Comparison of ENCODE assay signal across 14 cellular contexts in genomic region chr11:3969613-3970012, GRCh38.
DNase-seq lines count a peak whose midpoint lies in the region; ATAC-seq lines count a peak whose summit lies in the region.
"Had no signal": no experiment of that assay in that cellular context is flagged by ENCODE, and none has a peak within 500 bp of the region (broad histone marks: within the 10 kb centered on the region; RNA-seq: fewer than 3 reads in every experiment).

No MANE protein-coding gene starts in this region.

- H3K27me3 Mint-ChIP-seq in activated CD4-positive, alpha-beta T cell treated with anti-CD3 and anti-CD28 coated beads for 36 hours = no peaks in the 10 kb centered on the region
- H3K27me3 Mint-ChIP-seq in activated CD4-positive, alpha-beta memory T cell treated with anti-CD3 and anti-CD28 coated beads, Interleukin-2, amount 10 ng/mL, durations not matched to agents 7 days and 5 days = no peaks in the 10 kb centered on the region
- no peaks in the 10 kb centered on the region for H3K27me3 Mint-ChIP-seq in naive B cell
- H3K27me3 Mint-ChIP-seq: stimulated activated naive B cell treated with anti-CD40 and anti-IgM and Interleukin-4, amounts not matched to agents 10 μg/mL and 1 μg/mL and 100 μg/mL, for 72 hours had no signal

- H3K27ac Mint-ChIP-seq in activated CD4-positive, alpha-beta T cell treated with anti-CD3 and anti-CD28 coated beads for 36 hours = peak overlapping the region; percentile 92
- H3K27ac Mint-ChIP-seq in activated CD4-positive, alpha-beta memory T cell treated with anti-CD3 and anti-CD28 coated beads, Interleukin-2, amount 10 ng/mL, durations not matched to agents 7 days and 5 days = peak overlapping the region; percentile 49
- peak overlapping the region in 5 of 6 donors; percentile 32 to 97 (median 90) for H3K27ac Mint-ChIP-seq in naive B cell

- POLR2A ChIA-PET in activated CD4-positive, alpha-beta T cell treated with anti-CD3 and anti-CD28 coated beads for 36 hours (lab: Charles Lee) = interaction anchor here (0.6 to 1.5 kb wide), 7 partner anchors 10 to 338 kb away, joined by 3 to 10 read pairs (median 7); partner anchors contain the start of gene STIM1
- POLR2A ChIA-PET in activated CD4-positive, alpha-beta memory T cell treated with anti-CD3 and anti-CD28 coated beads, Interleukin-2, amount 10 ng/mL, durations not matched to agents 7 days and 5 days (lab: Charles Lee) = interaction anchor here (1.0 to 2.5 kb wide), 3 partner anchors 14 to 27 kb away, joined by 3 to 13 read pairs (median 6); no protein-coding TSS in a partner anchor

- peaks cover 77% of the 10 kb centered on the region for H3K4me1 Mint-ChIP-seq in activated CD4-positive, alpha-beta T cell treated with anti-CD3 and anti-CD28 coated beads for 36 hours
- H3K4me1 Mint-ChIP-seq in activated CD4-positive, alpha-beta memory T cell treated with anti-CD3 and anti-CD28 coated beads, Interleukin-2, amount 10 ng/mL, durations not matched to agents 7 days and 5 days = peaks cover 41% of the 10 kb centered on the region
- H3K4me1 Mint-ChIP-seq in naive B cell = peaks cover 29 to 50% (median 48%) of the 10 kb centered on the region in 3 donors

- peak overlapping the region; percentile 26 for H3K4me3 Mint-ChIP-seq in activated CD4-positive, alpha-beta T cell treated with anti-CD3 and anti-CD28 coated beads for 36 hours
- no peak overlapping the region for H3K4me3 Mint-ChIP-seq in activated CD4-positive, alpha-beta memory T cell treated with anti-CD3 and anti-CD28 coated beads, Interleukin-2, amount 10 ng/mL, durations not matched to agents 7 days and 5 days
- H3K4me3 Mint-ChIP-seq in naive B cell = no peak overlapping the region
- H3K4me3 Mint-ChIP-seq: stimulated activated naive B cell treated with anti-CD40 and anti-IgM and Interleukin-4, amounts not matched to agents 10 μg/mL and 1 μg/mL and 100 μg/mL, for 72 hours had no signal

- peaks cover 39% of the 10 kb centered on the region for H3K36me3 Mint-ChIP-seq in activated CD4-positive, alpha-beta T cell treated with anti-CD3 and anti-CD28 coated beads for 36 hours (ENCODE audit: low read depth)
- peaks cover 47% of the 10 kb centered on the region for H3K36me3 Mint-ChIP-seq in activated CD4-positive, alpha-beta memory T cell treated with anti-CD3 and anti-CD28 coated beads, Interleukin-2, amount 10 ng/mL, durations not matched to agents 7 days and 5 days (ENCODE audit: low read depth)
- peaks cover 29 to 31% of the 10 kb centered on the region in 2 donors for H3K36me3 Mint-ChIP-seq in naive B cell

- DNase-seq in activated CD4-positive, alpha-beta T cell treated with anti-CD3 and anti-CD28 coated beads for 36 hours = peak; percentile 59
- DNase-seq in activated CD4-positive, alpha-beta T cell treated with anti-CD3 and anti-CD28 coated beads, Interleukin-2, amount 50 U/mL, for 4 hours = no peak
- DNase-seq in activated CD4-positive, alpha-beta memory T cell treated with anti-CD3 and anti-CD28 coated beads, Interleukin-2, amount 10 ng/mL, durations not matched to agents 7 days and 5 days = peak; percentile 38
- no peak for DNase-seq in naive B cell
- DNase-seq: activated gamma-delta T cell treated with Interleukin-2 at 50 U/mL for 16 hours; foreskin fibroblast; lower lobe of right lung; NCI-H1930; right cardiac atrium; stimulated activated naive B cell treated with anti-CD40 and anti-IgM and Interleukin-4, amounts not matched to agents 10 μg/mL and 1 μg/mL and 100 μg/mL, for 72 hours had no signal

- peak; percentile 77 for ATAC-seq in activated CD4-positive, alpha-beta T cell treated with anti-CD3 and anti-CD28 coated beads for 36 hours
- ATAC-seq in GM19351 (IDR thresholded peaks at IDR 0.05; ENCODE audit: unreplicated experiment) (peak; percentile 54), naive B cell (ENCODE audit: low read depth in 2 of 2) (no peak), HG03457 (IDR thresholded peaks at IDR 0.05; ENCODE audit: unreplicated experiment) (no peak), GM18502 (IDR thresholded peaks at IDR 0.05; ENCODE audit: poor library complexity, unreplicated experiment) (no peak), GM21529 (IDR thresholded peaks at IDR 0.05; ENCODE audit: unreplicated experiment) (no peak)
- ATAC-seq: lower lobe of right lung; right cardiac atrium; stimulated activated naive B cell treated with anti-CD40 and anti-IgM and Interleukin-4, amounts not matched to agents 10 μg/mL and 1 μg/mL and 100 μg/mL, for 72 hours had no signal

- CTCF ChIA-PET in activated CD4-positive, alpha-beta T cell treated with anti-CD3 and anti-CD28 coated beads for 36 hours (lab: Charles Lee) = interaction anchor here (0.6 to 2.1 kb wide), 11 partner anchors 9 to 115 kb away, joined by 3 to 7 read pairs (median 4); partner anchors contain the start of gene STIM1
- CTCF ChIA-PET in activated CD4-positive, alpha-beta memory T cell treated with anti-CD3 and anti-CD28 coated beads, Interleukin-2, amount 10 ng/mL, durations not matched to agents 7 days and 5 days (lab: Charles Lee) = interaction anchor here (0.7 to 3.9 kb wide), 5 partner anchors 14 to 128 kb away, joined by 3 to 31 read pairs (median 3); partner anchors contain the start of gene STIM1

- intact Hi-C loops in activated CD4-positive, alpha-beta T cell treated with anti-CD3 and anti-CD28 coated beads for 36 hours (cut with DNase I, micrococcal nuclease) = loop anchor here (1.0 to 2.0 kb wide), 4 partner anchors 14 to 114 kb away; partner anchors contain the start of gene STIM1 (in 1 of the 2)

- no peaks in the 10 kb centered on the region for H3K9me3 Mint-ChIP-seq in activated CD4-positive, alpha-beta T cell treated with anti-CD3 and anti-CD28 coated beads for 36 hours (ENCODE audit: low read depth)
- H3K9me3 Mint-ChIP-seq in activated CD4-positive, alpha-beta memory T cell treated with anti-CD3 and anti-CD28 coated beads, Interleukin-2, amount 10 ng/mL, durations not matched to agents 7 days and 5 days = no peaks in the 10 kb centered on the region
- H3K9me3 Mint-ChIP-seq in naive B cell = no peaks in the 10 kb centered on the region
- H3K9me3 Mint-ChIP-seq: stimulated activated naive B cell treated with anti-CD40 and anti-IgM and Interleukin-4, amounts not matched to agents 10 μg/mL and 1 μg/mL and 100 μg/mL, for 72 hours had no signal

Comparison
In these comparisons a context has a peak if more than half of its experiments do, and no peak if none do; other contexts are left out.
1. DNase-seq: peak in activated CD4-positive, alpha-beta T cell treated with anti-CD3 and anti-CD28 coated beads for 36 hours (single experiment) and activated CD4-positive, alpha-beta memory T cell treated with anti-CD3 and anti-CD28 coated beads, Interleukin-2, amount 10 ng/mL, durations not matched to agents 7 days and 5 days (single experiment); none in activated CD4-positive, alpha-beta T cell treated with anti-CD3 and anti-CD28 coated beads, Interleukin-2, amount 50 U/mL, for 4 hours (0 of 2) and naive B cell (single experiment).
2. ATAC-seq: peak in activated CD4-positive, alpha-beta T cell treated with anti-CD3 and anti-CD28 coated beads for 36 hours (single experiment) and GM19351 (single experiment); none in naive B cell (0 of 2), HG03457 (single experiment), GM18502 (single experiment) and GM21529 (single experiment).
3. Peak in every context shown above with its lines, with median percentiles within 50 percentile points of each other: H3K27ac Mint-ChIP-seq.